9 cellular contexts compared by ENCODE assay signal in the genomic region with DNA sequence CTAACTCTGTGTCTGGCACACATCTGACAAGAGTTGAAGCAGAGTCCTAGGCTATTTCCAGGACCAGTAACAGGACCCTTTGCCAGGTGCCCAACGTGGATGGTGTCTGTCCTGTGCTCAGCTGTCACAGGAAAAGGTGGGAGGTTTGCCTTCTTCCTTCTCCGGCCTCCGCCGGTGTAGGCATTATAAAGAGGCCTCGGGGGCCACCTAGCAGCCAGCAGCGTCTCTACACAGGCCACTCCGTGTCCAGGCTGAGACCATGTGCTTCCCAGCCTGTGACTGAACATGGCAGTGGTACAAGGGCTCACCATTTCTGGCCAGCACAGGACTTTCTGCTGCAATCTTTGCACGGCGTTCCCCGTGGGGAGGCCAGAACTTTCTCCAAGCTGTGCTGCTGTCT.
DNase-seq lines count a peak whose midpoint lies in the region; ATAC-seq and TF ChIP-seq lines count a peak whose summit lies in the region.
"Had no signal": no experiment of that assay in that cellular context is flagged by ENCODE, and none has a peak within 500 bp of the region (broad histone marks: within the 10 kb centered on the region; RNA-seq: fewer than 3 reads in every experiment).

No MANE protein-coding gene starts in this region.

- H3K9me3 ChIP-seq in upper lobe of right lung, result no peaks in the 10 kb centered on the region
- H3K9me3 ChIP-seq: transverse colon had no signal

- intact Hi-C loops in upper lobe of right lung (cut with DNase I), result no loop called here

- peak; percentile 65 for ATAC-seq in upper lobe of right lung
- no peak for ATAC-seq in HG02938 (IDR thresholded peaks at IDR 0.05; ENCODE audit: unreplicated experiment)

- no peaks in the 10 kb centered on the region for H3K27me3 ChIP-seq in upper lobe of right lung
- H3K27me3 ChIP-seq: transverse colon had no signal

- DNase-seq in NCI-H82 (lab: John Stamatoyannopoulos, UW) (peak; percentile 34), NCI-H82 treated with DMSO at 0.1 percent for 48 hours (lab: John Stamatoyannopoulos, UW; ENCODE audit: unreplicated experiment) (no peak), anterior cingulate cortex (lab: John Stamatoyannopoulos, UW) (peak in 34 of 58 donors; percentile 6 to 55 (median 24)), iPS-NIHi7 (ENCODE audit: extremely low spot score) (peak; percentile 48), upper lobe of right lung (no peak), amniotic stem cell (lab: John Stamatoyannopoulos, UW) (no peak), GF-D8 (lab: John Stamatoyannopoulos, UW) (no peak)
- DNase-seq: transverse colon had no signal

- H3K4me3 ChIP-seq in upper lobe of right lung, result no peak overlapping the region
- H3K4me3 ChIP-seq: transverse colon had no signal

- no peaks in the 10 kb centered on the region for H3K36me3 ChIP-seq in upper lobe of right lung
- H3K36me3 ChIP-seq: transverse colon had no signal

- H3K4me1 ChIP-seq in upper lobe of right lung, result no peaks in the 10 kb centered on the region

- H3K27ac ChIP-seq in upper lobe of right lung, result no peak overlapping the region
- H3K27ac ChIP-seq: transverse colon had no signal

- TF ChIP-seq CTCF in upper lobe of right lung (IDR thresholded peaks at IDR 0.05), result peak; percentile 22

Comparison
In these comparisons a context has a peak if more than half of its experiments do, and no peak if none do; other contexts are left out.
1. DNase-seq: peak in NCI-H82 (single experiment), anterior cingulate cortex (34 of 58) and iPS-NIHi7 (single experiment); none in NCI-H82 treated with DMSO at 0.1 percent for 48 hours (single experiment), upper lobe of right lung (single experiment), amniotic stem cell (single experiment) and GF-D8 (single experiment).